3 cellular contexts compared by ENCODE assay signal in genomic region chr11:462107-462890, GRCh38.
TF ChIP-seq lines count a peak whose summit lies in the region.

No MANE protein-coding gene starts in this region.

TF ChIP-seq in SK-N-SH, 30 proteins besides CTCF, POLR2A, EP300 and RAD21:
- TF ChIP-seq FOXJ3 (CRISPR knock-in tag; IDR thresholded peaks at IDR 0.05), result no peak
- TF ChIP-seq TEAD4 (IDR thresholded peaks at IDR 0.05; ENCODE audit: borderline replicate concordance, insufficient read depth), result no peak
- no peak for TF ChIP-seq GABPA (IDR thresholded peaks at IDR 0.05; ENCODE audit: low read depth)
- TF ChIP-seq CHD2 (IDR thresholded peaks at IDR 0.05; ENCODE audit: low read length, partially characterized antibody), result no peak
- no peak for TF ChIP-seq TCF12 (IDR thresholded peaks at IDR 0.05)
- no peak for TF ChIP-seq GATA2 (CRISPR knock-in tag; IDR thresholded peaks at IDR 0.05)
- no peak for TF ChIP-seq MAX (IDR thresholded peaks at IDR 0.05; ENCODE audit: low read depth)

TF ChIP-seq in SK-N-SH treated with all-trans-retinoic acid at 6 μM for 48 hours, 23 proteins besides CTCF, POLR2A, EP300 and RAD21:
- TF ChIP-seq, protein P1, sequence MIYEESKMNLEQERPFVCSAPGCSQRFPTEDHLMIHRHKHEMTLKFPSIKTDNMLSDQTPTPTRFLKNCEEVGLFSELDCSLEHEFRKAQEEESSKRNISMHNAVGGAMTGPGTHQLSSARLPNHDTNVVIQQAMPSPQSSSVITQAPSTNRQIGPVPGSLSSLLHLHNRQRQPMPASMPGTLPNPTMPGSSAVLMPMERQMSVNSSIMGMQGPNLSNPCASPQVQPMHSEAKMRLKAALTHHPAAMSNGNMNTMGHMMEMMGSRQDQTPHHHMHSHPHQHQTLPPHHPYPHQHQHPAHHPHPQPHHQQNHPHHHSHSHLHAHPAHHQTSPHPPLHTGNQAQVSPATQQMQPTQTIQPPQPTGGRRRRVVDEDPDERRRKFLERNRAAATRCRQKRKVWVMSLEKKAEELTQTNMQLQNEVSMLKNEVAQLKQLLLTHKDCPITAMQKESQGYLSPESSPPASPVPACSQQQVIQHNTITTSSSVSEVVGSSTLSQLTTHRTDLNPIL (CRISPR knock-in tag; IDR thresholded peaks at IDR 0.05; ENCODE audit: low read depth), result no peak
- TF ChIP-seq ZNF8 (CRISPR knock-in tag; IDR thresholded peaks at IDR 0.05) (no peak), PATZ1 (CRISPR knock-in tag; IDR thresholded peaks at IDR 0.05; ENCODE audit: borderline replicate concordance) (no peak), ZFP3 (CRISPR knock-in tag; IDR thresholded peaks at IDR 0.05) (no peak), TOX (CRISPR knock-in tag; IDR thresholded peaks at IDR 0.05; ENCODE audit: borderline replicate concordance) (no peak), BACH2 (CRISPR knock-in tag; IDR thresholded peaks at IDR 0.05; ENCODE audit: borderline replicate concordance) (no peak), TCF4 (CRISPR knock-in tag; IDR thresholded peaks at IDR 0.05; ENCODE audit: borderline replicate concordance) (no peak), ARNTL (CRISPR knock-in tag; IDR thresholded peaks at IDR 0.05; ENCODE audit: borderline replicate concordance, low read depth) (no peak), ISL1 (CRISPR knock-in tag; IDR thresholded peaks at IDR 0.05) (no peak), RARB (CRISPR knock-in tag; IDR thresholded peaks at IDR 0.05) (no peak), GLIS3 (CRISPR knock-in tag; IDR thresholded peaks at IDR 0.05) (no peak), ZC3H10 (CRISPR knock-in tag; IDR thresholded peaks at IDR 0.05) (no peak)
- TF ChIP-seq, protein P2, sequence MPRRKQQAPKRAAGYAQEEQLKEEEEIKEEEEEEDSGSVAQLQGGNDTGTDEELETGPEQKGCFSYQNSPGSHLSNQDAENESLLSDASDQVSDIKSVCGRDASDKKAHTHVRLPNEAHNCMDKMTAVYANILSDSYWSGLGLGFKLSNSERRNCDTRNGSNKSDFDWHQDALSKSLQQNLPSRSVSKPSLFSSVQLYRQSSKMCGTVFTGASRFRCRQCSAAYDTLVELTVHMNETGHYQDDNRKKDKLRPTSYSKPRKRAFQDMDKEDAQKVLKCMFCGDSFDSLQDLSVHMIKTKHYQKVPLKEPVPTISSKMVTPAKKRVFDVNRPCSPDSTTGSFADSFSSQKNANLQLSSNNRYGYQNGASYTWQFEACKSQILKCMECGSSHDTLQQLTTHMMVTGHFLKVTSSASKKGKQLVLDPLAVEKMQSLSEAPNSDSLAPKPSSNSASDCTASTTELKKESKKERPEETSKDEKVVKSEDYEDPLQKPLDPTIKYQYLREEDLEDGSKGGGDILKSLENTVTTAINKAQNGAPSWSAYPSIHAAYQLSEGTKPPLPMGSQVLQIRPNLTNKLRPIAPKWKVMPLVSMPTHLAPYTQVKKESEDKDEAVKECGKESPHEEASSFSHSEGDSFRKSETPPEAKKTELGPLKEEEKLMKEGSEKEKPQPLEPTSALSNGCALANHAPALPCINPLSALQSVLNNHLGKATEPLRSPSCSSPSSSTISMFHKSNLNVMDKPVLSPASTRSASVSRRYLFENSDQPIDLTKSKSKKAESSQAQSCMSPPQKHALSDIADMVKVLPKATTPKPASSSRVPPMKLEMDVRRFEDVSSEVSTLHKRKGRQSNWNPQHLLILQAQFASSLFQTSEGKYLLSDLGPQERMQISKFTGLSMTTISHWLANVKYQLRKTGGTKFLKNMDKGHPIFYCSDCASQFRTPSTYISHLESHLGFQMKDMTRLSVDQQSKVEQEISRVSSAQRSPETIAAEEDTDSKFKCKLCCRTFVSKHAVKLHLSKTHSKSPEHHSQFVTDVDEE (CRISPR knock-in tag; IDR thresholded peaks at IDR 0.05), result no peak

TF ChIP-seq in K562, 482 proteins besides CTCF, POLR2A, EP300 and RAD21:
- 0 out of 2 replicates have a peak, but pooled peaks have one; percentile 18 for TF ChIP-seq RBFOX2 (IDR thresholded peaks at IDR 0.05; ENCODE audit: low read depth, low read length)
- TF ChIP-seq PCBP2 (IDR thresholded peaks at IDR 0.05; ENCODE audit: low read depth, low read length, poor library complexity, severe bottlenecking), result no peak
TF ChIP-seq in K562: peak in this region for 1.
